ENCODE assay signal across 13 cellular contexts in genomic region chr7:130927062-130927461, GRCh38.
DNase-seq lines count a peak whose midpoint lies in the region; ATAC-seq and TF ChIP-seq lines count a peak whose summit lies in the region.
"Had no signal": no experiment of that assay in that cellular context is flagged by ENCODE, and none has a peak within 500 bp of the region (broad histone marks: within the 10 kb centered on the region; RNA-seq: fewer than 3 reads in every experiment).

No MANE protein-coding gene starts in this region.

- ATAC-seq in GM21390 (IDR thresholded peaks at IDR 0.05; ENCODE audit: unreplicated experiment), result no peak

- TF ChIP-seq CTCF in CD14-positive monocyte (IDR thresholded peaks at IDR 0.05), result no peak
- no peak for TF ChIP-seq CTCF in Calu3 (IDR thresholded peaks at IDR 0.05; ENCODE audit: unreplicated experiment)
- TF ChIP-seq CTCF in neural crest cell (conservative IDR thresholded peaks at IDR 0.05), result no peak

- no peak overlapping the region for H3K23ac ChIP-seq in mesendoderm (ENCODE audit: low read length)

- H3K4me1 Mint-ChIP-seq in CD14-positive monocyte (peaks cover 66% of the 10 kb centered on the region), Calu3 (ENCODE audit: low read depth, unreplicated experiment) (peaks cover 76% of the 10 kb centered on the region), neural crest cell (peaks cover 21% of the 10 kb centered on the region)
- peaks cover 82% of the 10 kb centered on the region for H3K4me1 Mint-ChIP-seq in activated naive CD8-positive, alpha-beta T cell treated with anti-CD3 and anti-CD28 coated beads for 36 hours

- no peak overlapping the region for H3K4ac ChIP-seq in mesendoderm (ENCODE audit: low read depth, low read length)

- no CpG with 5 or more reads among the region's 5 CpGs for WGBS in mesendoderm (ENCODE audit: extremely low coverage, insufficient coverage, low lambda C conversion rate)

- no peak overlapping the region for H3K4me3 Mint-ChIP-seq in CD14-positive monocyte
- H3K4me3 Mint-ChIP-seq in Calu3 (ENCODE audit: low read depth, unreplicated experiment), result peak overlapping the region; percentile 52
- peak overlapping the region; percentile 4 for H3K4me3 Mint-ChIP-seq in activated naive CD8-positive, alpha-beta T cell treated with anti-CD3 and anti-CD28 coated beads for 36 hours
- H3K4me3 Mint-ChIP-seq in neural crest cell, result no peak overlapping the region
- H3K4me3 Mint-ChIP-seq: mesothelial cell of epicardium had no signal

- H2BK5ac ChIP-seq in mesendoderm (ENCODE audit: low read length), result no peak overlapping the region

- no TSS peak for BruUV-seq in Calu3 (replicated peaks; lab: Mats Ljungman, UMichigan)

- H3K9ac ChIP-seq in mesendoderm (ENCODE audit: low read length), result no peak overlapping the region
- H3K9ac ChIP-seq: parathyroid adenoma had no signal

- no peaks in the 10 kb centered on the region for H3K79me2 ChIP-seq in mesendoderm (ENCODE audit: control insufficient read depth, insufficient read depth, low read length)

- peaks cover 12 to 26% of the 10 kb centered on the region in 2 donors for H3K36me3 Mint-ChIP-seq in CD14-positive monocyte
- peaks cover 61% of the 10 kb centered on the region for H3K36me3 Mint-ChIP-seq in Calu3 (ENCODE audit: insufficient read depth, unreplicated experiment)
- peaks cover 62% of the 10 kb centered on the region for H3K36me3 Mint-ChIP-seq in activated naive CD8-positive, alpha-beta T cell treated with anti-CD3 and anti-CD28 coated beads for 36 hours
- no peaks in the 10 kb centered on the region for H3K36me3 Mint-ChIP-seq in neural crest cell (ENCODE audit: low read depth)
- H3K36me3 Mint-ChIP-seq: mesothelial cell of epicardium had no signal

- no peaks in the 10 kb centered on the region for H3K79me1 ChIP-seq in mesendoderm (ENCODE audit: low read length)

- no peaks in the 10 kb centered on the region for H3K4me1 ChIP-seq in mesendoderm (ENCODE audit: control insufficient read depth, low read depth, low read length)

- H2BK15ac ChIP-seq in mesendoderm (replicated peaks; ENCODE audit: low read depth), result no peak overlapping the region

- H3K4me3 ChIP-seq in mesendoderm (ENCODE audit: low read length), result no peak overlapping the region

- no peak overlapping the region for H2AK5ac ChIP-seq in mesendoderm (ENCODE audit: low read length)

- no peak overlapping the region for H4K8ac ChIP-seq in mesendoderm (ENCODE audit: low read depth, low read length)

- H3K27me3 Mint-ChIP-seq in CD14-positive monocyte (ENCODE audit: low read depth in 3 of 3) (peaks cover 0 to 4% (median 0%) of the 10 kb centered on the region in 3 donors), Calu3 (ENCODE audit: unreplicated experiment) (no peaks in the 10 kb centered on the region), neural crest cell (ENCODE audit: low read depth) (no peaks in the 10 kb centered on the region)
- H3K27me3 Mint-ChIP-seq in activated naive CD8-positive, alpha-beta T cell treated with anti-CD3 and anti-CD28 coated beads for 36 hours, result no peaks in the 10 kb centered on the region

- DNase-seq in CD14-positive monocyte (ENCODE audit: low spot score) (no peak), Calu3 (no peak), neural crest cell (ENCODE audit: low read depth, low spot score) (no peak), mesendoderm (no peak)
- DNase-seq in activated naive CD8-positive, alpha-beta T cell treated with anti-CD3 and anti-CD28 coated beads for 36 hours, result no peak
- no peak for DNase-seq in stimulated activated naive CD4-positive, alpha-beta T cell (lab: John Stamatoyannopoulos, UW)
- DNase-seq: amniotic stem cell, islet precursor cell, T1000, trophoblast cell had no signal

- no peaks in the 10 kb centered on the region for H3K36me3 ChIP-seq in mesendoderm (ENCODE audit: control insufficient read depth, insufficient read depth, low read length)

- no peak overlapping the region for H3K4me2 ChIP-seq in mesendoderm (ENCODE audit: low read length)

- intact Hi-C loops in CD14-positive monocyte (cut with micrococcal nuclease), result no loop called here
- intact Hi-C loops in Calu3 (cut with micrococcal nuclease; ENCODE audit: unreplicated experiment), result loop anchor here (2.0 kb wide), 1 partner anchor 14 kb away; no protein-coding TSS in a partner anchor

- CTCF ChIA-PET in Calu3 (lab: Charles Lee), result no interaction called here

- no peak overlapping the region for H3K18ac ChIP-seq in mesendoderm (ENCODE audit: low read length)

- H2BK120ac ChIP-seq in mesendoderm (ENCODE audit: low read depth, low read length), result no peak overlapping the region

- H4K5ac ChIP-seq in mesendoderm (ENCODE audit: low read length), result no peak overlapping the region

- peaks cover 0 to 4% (median 0%) of the 10 kb centered on the region in 7 donors for H3K9me3 Mint-ChIP-seq in CD14-positive monocyte
- no peaks in the 10 kb centered on the region for H3K9me3 Mint-ChIP-seq in Calu3 (ENCODE audit: low read depth, unreplicated experiment)
- no peaks in the 10 kb centered on the region for H3K9me3 Mint-ChIP-seq in activated naive CD8-positive, alpha-beta T cell treated with anti-CD3 and anti-CD28 coated beads for 36 hours
- no peaks in the 10 kb centered on the region for H3K9me3 Mint-ChIP-seq in neural crest cell
- H3K9me3 Mint-ChIP-seq: mesothelial cell of epicardium had no signal

- no peaks in the 10 kb centered on the region for H3K27me3 ChIP-seq in mesendoderm (ENCODE audit: insufficient read depth, low read length, poor library complexity)

- H3K27ac ChIP-seq in mesendoderm (ENCODE audit: low read depth, low read length), result no peak overlapping the region
- H3K27ac ChIP-seq: parathyroid adenoma had no signal

- H3K27ac Mint-ChIP-seq in CD14-positive monocyte (peak overlapping the region in 5 of 7 donors; percentile 41 to 99 (median 96)), Calu3 (ENCODE audit: unreplicated experiment) (peak overlapping the region; percentile 85), neural crest cell (ENCODE audit: unreplicated experiment) (peak overlapping the region; percentile 13)
- peak overlapping the region; percentile 86 for H3K27ac Mint-ChIP-seq in activated naive CD8-positive, alpha-beta T cell treated with anti-CD3 and anti-CD28 coated beads for 36 hours
- H3K27ac Mint-ChIP-seq: mesothelial cell of epicardium had no signal

- no peak overlapping the region for H3K56ac ChIP-seq in mesendoderm (ENCODE audit: low read length)

Comparison
In these comparisons a context has a peak if more than half of its experiments do, and no peak if none do; other contexts are left out.
1. H3K27ac Mint-ChIP-seq: peak in every context shown above with its lines; median percentile 96 in CD14-positive monocyte; 86 in activated naive CD8-positive, alpha-beta T cell treated with anti-CD3 and anti-CD28 coated beads for 36 hours; 85 in Calu3; 13 in neural crest cell.
2. H3K4me3 Mint-ChIP-seq: peak in Calu3 (single experiment) and activated naive CD8-positive, alpha-beta T cell treated with anti-CD3 and anti-CD28 coated beads for 36 hours (single experiment); none in CD14-positive monocyte (0 of 2) and neural crest cell (single experiment).